In genomic region chr12:124514996-124515932, GRCh38 we compare ENCODE assay signal across 16 cellular contexts. TPM values are rescaled to one million over a fixed set of nuclear protein-coding genes. Genes with fewer than 3 reads are reported as not detected.
A peak's percentile ranks its signal among the peaks of the same experiment; 100 is the strongest.
DNase-seq lines count a peak whose midpoint lies in the region; ATAC-seq, FAIRE-seq and TF ChIP-seq lines count a peak whose summit lies in the region.
"Had no signal": no experiment of that assay in that cellular context is flagged by ENCODE, and none has a peak within 500 bp of the region (broad histone marks: within the 10 kb centered on the region; RNA-seq: fewer than 3 reads in every experiment).

No MANE protein-coding gene starts in this region.

- 91 to 92% methylated on average over 19 of the region's 19 CpGs for WGBS in GM23248 (ENCODE audit: low coverage in 1 of 2, low lambda C conversion rate in 2 of 2, missing lambda C conversion rate in 2 of 2), 2 experiments
- WGBS in right cardiac atrium: 82% methylated on average over 19 of the region's 19 CpGs

- in situ Hi-C loops in GM23248 (cut with MboI): no loop called here

- CTCF ChIA-PET in HEK293T (lab: Yijun Ruan, JAX): interaction anchor here (1.5 kb wide), 1 partner anchor 116 kb away, joined by 3 read pairs; no protein-coding TSS in a partner anchor

- H3K9me3 ChIP-seq in GM23248 (ENCODE audit: low read depth) (no peaks in the 10 kb centered on the region), astrocyte (ENCODE audit: insufficient read depth, low read depth, low read length) (no peaks in the 10 kb centered on the region), right cardiac atrium (ENCODE audit: control insufficient read depth, low read length) (no peaks in the 10 kb centered on the region), skeletal muscle tissue (ENCODE audit: control insufficient read depth in 3 of 3, low read length in 3 of 3) (no peaks in the 10 kb centered on the region)
- H3K9me3 ChIP-seq: BLaER1 treated with 17β-estradiol and CSF1 and Interleukin-3, amounts not matched to agents 10 nM and 100 nM; MG63 had no signal

- H3K4me3 Mint-ChIP-seq in astrocyte (ENCODE audit: unreplicated experiment): no peak overlapping the region
- H3K4me3 Mint-ChIP-seq: activated T-cell treated with anti-CD3 and anti-CD28 coated beads, Interleukin-2, amount 50 U/mL, for 4 hours had no signal

- FAIRE-seq in astrocyte (lab: Jason Lieb, UNC): no peak
- FAIRE-seq: H54 had no signal

- TF ChIP-seq CTCF in astrocyte (IDR thresholded peaks at IDR 0.05; ENCODE audit: insufficient read depth, low read depth, low read length): no peak

- ATAC-seq in right cardiac atrium (no peak), HG02970 (IDR thresholded peaks at IDR 0.05; ENCODE audit: low FRiP score, unreplicated experiment) (no peak), GM19035 (IDR thresholded peaks at IDR 0.05; ENCODE audit: unreplicated experiment) (no peak)
- ATAC-seq: activated T-cell treated with anti-CD3 and anti-CD28 coated beads, Interleukin-2, amount 50 U/mL, for 4 hours; foreskin keratinocyte had no signal

- peaks cover 10% of the 10 kb centered on the region for H3K36me3 Mint-ChIP-seq in astrocyte (ENCODE audit: low read depth, unreplicated experiment)

- intact Hi-C loops in right cardiac atrium (cut with DNase I): loop anchor here in 2 of 4 donors (5.0 to 10.0 kb wide), 4 partner anchors 52 to 252 kb away; partner anchors contain the start of gene NCOR2 (in 1 of the 2)

- H3K27ac ChIP-seq in GM23248: peak overlapping the region; percentile 100
- H3K27ac ChIP-seq in astrocyte (ENCODE audit: low read depth, low read length): peak overlapping the region; percentile 98
- peak overlapping the region; percentile 3 for H3K27ac ChIP-seq in right cardiac atrium (ENCODE audit: low read length)
- H3K27ac ChIP-seq in skeletal muscle tissue (ENCODE audit: low read depth, low read length): peak overlapping the region; percentile 97
- H3K27ac ChIP-seq: foreskin keratinocyte had no signal

- H3K9me3 Mint-ChIP-seq in astrocyte (ENCODE audit: unreplicated experiment): no peaks in the 10 kb centered on the region
- H3K9me3 Mint-ChIP-seq: activated T-cell treated with anti-CD3 and anti-CD28 coated beads, Interleukin-2, amount 50 U/mL, for 4 hours had no signal

- POLR2A ChIA-PET in HEK293T (lab: Yijun Ruan, JAX): no interaction called here

- H3F3A ChIP-seq in GM23248 (ENCODE audit: insufficient read depth): peaks cover 24% of the 10 kb centered on the region

- peaks cover 60% of the 10 kb centered on the region for H3K4me1 Mint-ChIP-seq in astrocyte (ENCODE audit: low read depth, unreplicated experiment)

- no peaks in the 10 kb centered on the region for H3K9me2 ChIP-seq in GM23248 (ENCODE audit: insufficient read depth)

- no peaks in the 10 kb centered on the region for H3K27me3 Mint-ChIP-seq in astrocyte (ENCODE audit: low read depth, unreplicated experiment)

- H3K4me3 ChIP-seq in GM23248 (no peak overlapping the region), astrocyte (ENCODE audit: insufficient read depth, low read depth, low read length) (no peak overlapping the region), right cardiac atrium (ENCODE audit: low read length) (no peak overlapping the region), skeletal muscle tissue (ENCODE audit: low read length in 3 of 3) (peak overlapping the region in 2 of 3 donors; percentile 22 to 80)
- H3K4me3 ChIP-seq: BLaER1 treated with 17β-estradiol and CSF1 and Interleukin-3, amounts not matched to agents 10 nM and 100 nM; MG63 had no signal

- DNase-seq in GM23248: no peak
- no peak for DNase-seq in astrocyte (ENCODE audit: low read depth)
- DNase-seq in right cardiac atrium: peak in 1 of 3 donors; percentile 50
- no peak for DNase-seq in HEK293T (ENCODE audit: extremely low spot score)
- no peak for DNase-seq in SHP77 treated with DMSO at 0.1 percent for 48 hours (lab: John Stamatoyannopoulos, UW)
- DNase-seq: activated CD4-positive, CD25-positive, alpha-beta regulatory T cell treated with anti-CD3 and anti-CD28 coated beads, Interleukin-2, amount 50 U/mL, for 72 hours; activated T-cell treated with anti-CD3 and anti-CD28 coated beads, Interleukin-2, amount 50 U/mL, for 4 hours; foreskin keratinocyte; islet precursor cell; MG63; NCI-H2081 treated with DMSO at 0.1 percent for 48 hours had no signal

- H3K36me3 ChIP-seq in GM23248 (ENCODE audit: low read depth) (no peaks in the 10 kb centered on the region), astrocyte (ENCODE audit: insufficient read depth, low read length) (peaks cover 5% of the 10 kb centered on the region), skeletal muscle tissue (ENCODE audit: control insufficient read depth in 3 of 3, insufficient read depth in 3 of 3, low read length in 3 of 3) (peaks cover 0 to 8% (median 3%) of the 10 kb centered on the region in 3 donors)

- H3K9ac ChIP-seq in GM23248: no peak overlapping the region
- H3K9ac ChIP-seq in astrocyte (ENCODE audit: low read length): peak overlapping the region; percentile 94
- peak overlapping the region in 2 of 3 donors; percentile 82 to 93 for H3K9ac ChIP-seq in skeletal muscle tissue (ENCODE audit: low read depth in 1 of 3, low read length in 3 of 3)

- H4K20me1 ChIP-seq in GM23248 (ENCODE audit: insufficient read depth): no peaks in the 10 kb centered on the region
- H4K20me1 ChIP-seq in astrocyte (ENCODE audit: insufficient read depth, low read length): peaks cover 73% of the 10 kb centered on the region

- H3K27me3 ChIP-seq in GM23248 (replicated peaks; ENCODE audit: insufficient read depth) (no peaks in the 10 kb centered on the region), astrocyte (ENCODE audit: insufficient read depth, low read length) (no peaks in the 10 kb centered on the region), right cardiac atrium (ENCODE audit: control insufficient read depth, insufficient read depth) (no peaks in the 10 kb centered on the region), skeletal muscle tissue (ENCODE audit: control insufficient read depth in 3 of 3, insufficient read depth in 3 of 3, low read length in 3 of 3) (no peaks in the 10 kb centered on the region)
- H3K27me3 ChIP-seq: BLaER1 treated with 17β-estradiol and CSF1 and Interleukin-3, amounts not matched to agents 10 nM and 100 nM; foreskin keratinocyte; MG63 had no signal

- H3K79me2 ChIP-seq in GM23248 (ENCODE audit: insufficient read depth) (peaks cover 75% of the 10 kb centered on the region), astrocyte (ENCODE audit: insufficient read depth, low read length) (peaks cover 77% of the 10 kb centered on the region)

- no peak overlapping the region for H2AFZ ChIP-seq in GM23248
- no peak overlapping the region for H2AFZ ChIP-seq in astrocyte (ENCODE audit: low read depth, low read length)

- H3K4me1 ChIP-seq in GM23248 (ENCODE audit: insufficient read depth) (peaks cover 47% of the 10 kb centered on the region), astrocyte (ENCODE audit: insufficient read depth, low read length) (peaks cover 90% of the 10 kb centered on the region), right cardiac atrium (ENCODE audit: control insufficient read depth, insufficient read depth, low read length) (peaks cover 30% of the 10 kb centered on the region), skeletal muscle tissue (ENCODE audit: control insufficient read depth in 3 of 3, insufficient read depth in 3 of 3, low read length in 3 of 3) (peaks cover 72 to 93% (median 86%) of the 10 kb centered on the region in 3 donors)

- H3K27ac Mint-ChIP-seq in astrocyte (ENCODE audit: unreplicated experiment): peak overlapping the region; percentile 54

- H3K4me2 ChIP-seq in GM23248 (ENCODE audit: unreplicated experiment) (no peak overlapping the region), astrocyte (ENCODE audit: low read length) (peak overlapping the region; percentile 90)

TF ChIP-seq in HEK293T, 16 proteins besides CTCF, POLR2A, EP300 and RAD21:
- TF ChIP-seq FOXK2 (IDR thresholded peaks at IDR 0.05) (no peak), L3MBTL2 (conservative IDR thresholded peaks at IDR 0.05) (no peak), FOXM1 (IDR thresholded peaks at IDR 0.05; ENCODE audit: borderline replicate concordance) (no peak), SP1 (IDR thresholded peaks at IDR 0.05) (no peak), LEF1 (IDR thresholded peaks at IDR 0.05; ENCODE audit: borderline replicate concordance) (no peak), NFRKB (IDR thresholded peaks at IDR 0.05) (no peak), ZNF384 (IDR thresholded peaks at IDR 0.05) (no peak), SUZ12 (IDR thresholded peaks at IDR 0.05) (no peak), ELF4 (IDR thresholded peaks at IDR 0.05) (no peak), ARNT (IDR thresholded peaks at IDR 0.05) (no peak), BHLHE40 (IDR thresholded peaks at IDR 0.05; ENCODE audit: borderline replicate concordance) (no peak), HDGF (IDR thresholded peaks at IDR 0.05; ENCODE audit: borderline replicate concordance) (no peak), TARDBP (IDR thresholded peaks at IDR 0.05) (no peak), CTBP1 (IDR thresholded peaks at IDR 0.05; ENCODE audit: borderline replicate concordance) (no peak), FOXA1 (IDR thresholded peaks at IDR 0.05) (no peak)
- TF ChIP-seq, protein P1, sequence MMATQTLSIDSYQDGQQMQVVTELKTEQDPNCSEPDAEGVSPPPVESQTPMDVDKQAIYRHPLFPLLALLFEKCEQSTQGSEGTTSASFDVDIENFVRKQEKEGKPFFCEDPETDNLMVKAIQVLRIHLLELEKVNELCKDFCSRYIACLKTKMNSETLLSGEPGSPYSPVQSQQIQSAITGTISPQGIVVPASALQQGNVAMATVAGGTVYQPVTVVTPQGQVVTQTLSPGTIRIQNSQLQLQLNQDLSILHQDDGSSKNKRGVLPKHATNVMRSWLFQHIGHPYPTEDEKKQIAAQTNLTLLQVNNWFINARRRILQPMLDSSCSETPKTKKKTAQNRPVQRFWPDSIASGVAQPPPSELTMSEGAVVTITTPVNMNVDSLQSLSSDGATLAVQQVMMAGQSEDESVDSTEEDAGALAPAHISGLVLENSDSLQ (IDR thresholded peaks at IDR 0.05): no peak

RNA-seq across cellular contexts. Expression of gene NCOR2, which starts 52.1 kb away (rescaled TPM):
- total RNA-seq in GM23248 (2014; rRNA removed; shearing (Covaris generic)): 37.7 and 66.0 TPM in 2 replicates
- 40.8 and 43.5 TPM in 2 replicates for polyA plus RNA-seq in GM23248 (2016; fragmentation: Nextera tagmentation; extraction: Ambion mirVana)
- total RNA-seq in astrocyte: 425 and 489 TPM in 2 replicates
- total RNA-seq in right cardiac atrium: 100 to 1,000 TPM; 137 to 166 (median 146) TPM
- polyA plus RNA-seq in right cardiac atrium: 66.4 TPM
- total RNA-seq in skeletal muscle tissue: 32.9 TPM

Comparison
In these comparisons a context has a peak if more than half of its experiments do, and no peak if none do; other contexts are left out.
1. H3K27ac ChIP-seq: peak in every context shown above with its lines; median percentile 100 in GM23248; 98 in astrocyte; 97 in skeletal muscle tissue; 3 in right cardiac atrium.
2. H3K4me3 ChIP-seq: peak in skeletal muscle tissue (2 of 3); none in GM23248 (single experiment), astrocyte (single experiment) and right cardiac atrium (single experiment).